In genomic region chr16:1215574-1216295, GRCh38 we compare ENCODE assay signal across 20 cellular contexts. TPM values are rescaled to one million over a fixed set of nuclear protein-coding genes. Genes with fewer than 3 reads are reported as not detected.
DNase-seq lines count a peak whose midpoint lies in the region; ATAC-seq and TF ChIP-seq lines count a peak whose summit lies in the region.
"Had no signal": no experiment of that assay in that cellular context is flagged by ENCODE, and none has a peak within 500 bp of the region (broad histone marks: within the 10 kb centered on the region; RNA-seq: fewer than 3 reads in every experiment).

No MANE protein-coding gene starts in this region.

- ATAC-seq in IMR-90 (ENCODE audit: low read depth) (no peak), GM21360 (IDR thresholded peaks at IDR 0.05; ENCODE audit: unreplicated experiment) (no peak)
- ATAC-seq: A549, GM23338, HCT116 had no signal

- intact Hi-C loops in IMR-90 (cut with micrococcal nuclease): no loop called here

- H3K79me1 ChIP-seq in IMR-90 (ENCODE audit: low read depth in 1 of 2, low read length in 2 of 2) (no peaks in the 10 kb centered on the region), neuronal stem cell (ENCODE audit: low read depth, low read length) (peaks cover 8% of the 10 kb centered on the region)

- H3K36me3 ChIP-seq in IMR-90 (ENCODE audit: control insufficient read depth, insufficient read depth, low read length): peaks cover 4% of the 10 kb centered on the region; the same call in 1 of the 2 replicates
- peaks cover 11 to 43% of the 10 kb centered on the region in 2 donors for H3K36me3 ChIP-seq in neuronal stem cell (replicated peaks in 1 of 2; ENCODE audit: control insufficient read depth in 2 of 2, insufficient read depth in 2 of 2, low read length in 2 of 2)

- H2BK12ac ChIP-seq in neuronal stem cell (ENCODE audit: low read length): no peak overlapping the region

- no peak overlapping the region for H2BK5ac ChIP-seq in IMR-90 (ENCODE audit: low read depth, low read length, poor library complexity, severe bottlenecking)
- no peak overlapping the region for H2BK5ac ChIP-seq in neuronal stem cell (ENCODE audit: low read length)

- H4K20me1 ChIP-seq in IMR-90 (ENCODE audit: insufficient read depth, low read length): no peaks in the 10 kb centered on the region

- H3K14ac ChIP-seq in IMR-90 (replicated peaks; ENCODE audit: low read depth, low read length): no peak overlapping the region
- H3K14ac ChIP-seq in neuronal stem cell (ENCODE audit: low read length): peak overlapping the region; percentile 94

- H2AK5ac ChIP-seq in IMR-90 (ENCODE audit: low read depth, low read length): no peak overlapping the region
- no peak overlapping the region for H2AK5ac ChIP-seq in neuronal stem cell (ENCODE audit: low read depth, low read length)

- TF ChIP-seq CTCF in IMR-90 (conservative IDR thresholded peaks at IDR 0.05; ENCODE audit: low read depth, low read length): no peak

- H3K9ac ChIP-seq in IMR-90 (ENCODE audit: low read depth, low read length) (no peak overlapping the region), neuronal stem cell (ENCODE audit: low read depth, low read length, poor library complexity) (no peak overlapping the region)
- H3K9ac ChIP-seq: BLaER1 treated with 17β-estradiol and CSF1 and Interleukin-3, amounts not matched to agents 10 nM and 100 nM had no signal

- WGBS in IMR-90 (ENCODE audit: extremely low coverage in 2 of 2, insufficient read length in 1 of 2), 2 experiments: 57% methylated on average over 7 of the region's 32 CpGs; no CpG with 5 or more reads in 1 of the 2 experiments
- WGBS in neuronal stem cell (ENCODE audit: extremely low coverage in 2 of 2, insufficient read length in 2 of 2, insufficient replicate concordance in 1 of 2), 2 donors: no CpG with 5 or more reads among the region's 32 CpGs

- H2BK15ac ChIP-seq in IMR-90 (ENCODE audit: low read depth, low read length) (no peak overlapping the region), neuronal stem cell (ENCODE audit: low read length) (no peak overlapping the region)

- no peak overlapping the region for H4K91ac ChIP-seq in IMR-90 (ENCODE audit: insufficient read depth, low read depth, low read length)
- no peak overlapping the region for H4K91ac ChIP-seq in neuronal stem cell (ENCODE audit: low read depth, low read length, poor library complexity)

- DNase-seq in NCI-H524 (lab: John Stamatoyannopoulos, UW): peak; percentile 50 to 57
- DNase-seq in NCI-H524 treated with DMSO at 0.1 percent for 48 hours (lab: John Stamatoyannopoulos, UW): no peak
- no peak for DNase-seq in IMR-90
- DNase-seq in neuronal stem cell (ENCODE audit: low spot score): no peak
- no peak for DNase-seq in NCI-H2171 (lab: John Stamatoyannopoulos, UW)
- no peak for DNase-seq in T-helper 2 cell
- DNase-seq: CD8-positive, alpha-beta memory T cell; COR-L47; DMS 273 treated with DMSO at 0.1 percent for 48 hours; GDM1 had no signal

- peak overlapping the region; percentile 51 for H2AFZ ChIP-seq in IMR-90 (replicated peaks; ENCODE audit: low read length, poor library complexity)
- H2AFZ ChIP-seq in neuronal stem cell (ENCODE audit: low read length): no peak overlapping the region
- H2AFZ ChIP-seq: GM23338 had no signal

- CTCF ChIA-PET in IMR-90 (lab: Yijun Ruan, JAX): no interaction called here

- H2BK120ac ChIP-seq in IMR-90 (ENCODE audit: low read depth, low read length) (no peak overlapping the region), neuronal stem cell (ENCODE audit: low read depth, low read length) (no peak overlapping the region)

- H3K18ac ChIP-seq in IMR-90 (ENCODE audit: low read depth, low read length): no peak overlapping the region
- H3K18ac ChIP-seq in neuronal stem cell (ENCODE audit: low read length): peak overlapping the region; percentile 28

- BruUV-seq in IMR-90 (replicated peaks; lab: Mats Ljungman, UMichigan): no TSS peak

- H3K56ac ChIP-seq in IMR-90 (ENCODE audit: extremely low read depth, insufficient read depth, low read length): no peak overlapping the region

- no peak for TF ChIP-seq POLR2A in IMR-90 (IDR thresholded peaks at IDR 0.05; ENCODE audit: low read depth, low read length)

- no peak overlapping the region for H4K5ac ChIP-seq in IMR-90 (ENCODE audit: low read depth, low read length)

- no peak overlapping the region for H2BK20ac ChIP-seq in IMR-90 (ENCODE audit: low read depth, low read length)

- H4K8ac ChIP-seq in IMR-90 (ENCODE audit: low read depth in 2 of 2, low read length in 2 of 2) (no peak overlapping the region), neuronal stem cell (ENCODE audit: low read depth, low read length) (no peak overlapping the region)

- no peak for TF ChIP-seq RAD21 in IMR-90 (IDR thresholded peaks at IDR 0.05; ENCODE audit: low read length)

- no peak overlapping the region for H2AK9ac ChIP-seq in IMR-90 (replicated peaks; ENCODE audit: low read depth, low read length, poor library complexity)

- no peak overlapping the region for H3K23ac ChIP-seq in IMR-90 (ENCODE audit: low read depth, low read length)
- H3K23ac ChIP-seq in neuronal stem cell (ENCODE audit: low read depth, low read length, poor library complexity): peak overlapping the region; percentile 85

- H3K9me3 ChIP-seq in IMR-90 (ENCODE audit: control insufficient read depth, insufficient read depth, low read length) (no peaks in the 10 kb centered on the region), neuronal stem cell (replicated peaks in 1 of 2; ENCODE audit: control insufficient read depth in 2 of 2, insufficient read depth in 1 of 2, low read depth in 1 of 2, low read length in 2 of 2) (peaks cover 0 to 2% of the 10 kb centered on the region in 2 donors)
- H3K9me3 ChIP-seq: A549; BLaER1 treated with 17β-estradiol and CSF1 and Interleukin-3, amounts not matched to agents 10 nM and 100 nM had no signal

- H3K27ac ChIP-seq in IMR-90 (ENCODE audit: insufficient read depth, low read length): no peak overlapping the region
- H3K27ac ChIP-seq in neuronal stem cell (replicated peaks; ENCODE audit: low read length): no peak overlapping the region
- H3K27ac ChIP-seq: 22Rv1; A549; BLaER1 treated with 17β-estradiol and CSF1 and Interleukin-3, amounts not matched to agents 10 nM and 100 nM; HL-60 had no signal

- H3K4ac ChIP-seq in IMR-90 (ENCODE audit: low read depth, low read length): no peak overlapping the region
- H3K4ac ChIP-seq in neuronal stem cell (ENCODE audit: low read length): peak overlapping the region; percentile 11

- in situ Hi-C loops in IMR-90 (cut with MboI; ENCODE audit: low sequenced_read_pairs): loop anchor here (25.0 kb wide), 1 partner anchor 403 kb away; the partner anchor contains the start of gene GNG13

- H3K4me2 ChIP-seq in IMR-90 (ENCODE audit: low read depth, low read length) (no peak overlapping the region), neuronal stem cell (ENCODE audit: insufficient read depth, low read length, poor library complexity, severe bottlenecking) (no peak overlapping the region)
- H3K4me2 ChIP-seq: A549, GM23338 had no signal

- H3K4me1 ChIP-seq in IMR-90 (ENCODE audit: control insufficient read depth, insufficient read depth, low read length): no peaks in the 10 kb centered on the region
- H3K4me1 ChIP-seq in neuronal stem cell (ENCODE audit: control insufficient read depth in 2 of 2, insufficient read depth in 1 of 2, low read depth in 1 of 2, low read length in 2 of 2): no peaks in the 10 kb centered on the region
- H3K4me1 ChIP-seq: A549 had no signal

- H3K9me1 ChIP-seq in IMR-90 (ENCODE audit: insufficient read depth, low read length): no peaks in the 10 kb centered on the region

- no peaks in the 10 kb centered on the region for H3K27me3 ChIP-seq in IMR-90 (ENCODE audit: control insufficient read depth, insufficient read depth, low read length)
- no peaks in the 10 kb centered on the region for H3K27me3 ChIP-seq in neuronal stem cell (ENCODE audit: control insufficient read depth in 3 of 3, insufficient read depth in 3 of 3, low read depth in 1 of 3, low read length in 3 of 3)
- H3K27me3 ChIP-seq: BLaER1 treated with 17β-estradiol and CSF1 and Interleukin-3, amounts not matched to agents 10 nM and 100 nM had no signal

- dilution Hi-C loops in IMR-90 (cut with HindIII; ENCODE audit: low sequenced_read_pairs, unreplicated experiment): no loop called here

- POLR2A ChIA-PET in IMR-90 (lab: Charles Lee; ENCODE audit: unreplicated experiment): no interaction called here

- H3K4me3 ChIP-seq in IMR-90 (ENCODE audit: insufficient read depth, low read depth, low read length): no peak overlapping the region
- no peak overlapping the region for H3K4me3 ChIP-seq in neuronal stem cell (ENCODE audit: low read length in 2 of 2)
- H3K4me3 ChIP-seq: A549; BLaER1 treated with 17β-estradiol and CSF1 and Interleukin-3, amounts not matched to agents 10 nM and 100 nM; GM23338; K562 had no signal

TF ChIP-seq in IMR-90, 13 proteins besides CTCF, POLR2A, EP300 and RAD21 (continues in another document):
- TF ChIP-seq NFE2L2 (IDR thresholded peaks at IDR 0.05; ENCODE audit: low read depth, low read length): no peak
- TF ChIP-seq CEBPB (IDR thresholded peaks at IDR 0.05; ENCODE audit: low read depth, low read length): no peak
- no peak for TF ChIP-seq SMC3 (IDR thresholded peaks at IDR 0.05; ENCODE audit: low read depth, low read length)
- no peak for TF ChIP-seq MAFK (IDR thresholded peaks at IDR 0.05; ENCODE audit: low read depth, low read length)
- TF ChIP-seq CHD1 (IDR thresholded peaks at IDR 0.05; ENCODE audit: low read depth, low read length): no peak

RNA-seq across cellular contexts. Expression of gene TPSG1, which starts 9.3 kb away (rescaled TPM):
- total RNA-seq in IMR-90 (2012; rRNA removed): not detected in 2 replicates
- not detected in 2 replicates for polyA plus RNA-seq in IMR-90 (2012; rRNA removed)
- not detected in 2 replicates for polyA plus RNA-seq in IMR-90 (2012; cell fraction: cytosol; rRNA removed)
- not detected in 2 replicates for polyA plus RNA-seq in IMR-90 (2012; cell fraction: nucleus; rRNA removed; ENCODE audit: low replicate concordance)
- polyA plus RNA-seq in neuronal stem cell (2013, experiment 1 of 2): not detected
- not detected for polyA plus RNA-seq in neuronal stem cell (2013, experiment 2 of 2)
- total RNA-seq: CD8-positive, alpha-beta memory T cell; GM23338; HT1080; K562 had no signal
- polyA plus RNA-seq: A549; CD8-positive, alpha-beta memory T cell; K562 had no signal

RNA-seq across cellular contexts. Expression of gene TPSB2, which starts 14.2 kb away (rescaled TPM):
- total RNA-seq in IMR-90 (2012; rRNA removed): not detected in 2 replicates
- polyA plus RNA-seq in IMR-90 (2012; rRNA removed): not detected in 2 replicates
- not detected in 2 replicates for polyA plus RNA-seq in IMR-90 (2012; cell fraction: cytosol; rRNA removed)
- not detected in 2 replicates for polyA plus RNA-seq in IMR-90 (2012; cell fraction: nucleus; rRNA removed; ENCODE audit: low replicate concordance)
- polyA plus RNA-seq in neuronal stem cell (2013, experiment 1 of 2): not detected
- polyA plus RNA-seq in neuronal stem cell (2013, experiment 2 of 2): not detected
- total RNA-seq: CD8-positive, alpha-beta memory T cell; Daoy; GM23338; HT1080 had no signal
- polyA plus RNA-seq: A549; CD8-positive, alpha-beta memory T cell; K562 had no signal

RNA-seq across cellular contexts. Expression of gene TPSAB1, which starts 24.8 kb away (rescaled TPM):
- total RNA-seq in IMR-90 (2012; rRNA removed): not detected in 2 replicates
- polyA plus RNA-seq in IMR-90 (2012; rRNA removed): not detected in 2 replicates
- polyA plus RNA-seq in IMR-90 (2012; cell fraction: cytosol; rRNA removed): not detected in 2 replicates
- polyA plus RNA-seq in IMR-90 (2012; cell fraction: nucleus; rRNA removed; ENCODE audit: low replicate concordance): not detected in 2 replicates
- polyA plus RNA-seq in neuronal stem cell (2013, experiment 1 of 2): not detected
- polyA plus RNA-seq in neuronal stem cell (2013, experiment 2 of 2): not detected
- total RNA-seq: CD8-positive, alpha-beta memory T cell; Daoy; GM23338; HT1080; K562 had no signal
- polyA plus RNA-seq: A549; CD8-positive, alpha-beta memory T cell; GM23338; K562 had no signal

RNA-seq across cellular contexts. Expression of gene TPSD1, which starts 40.1 kb away (rescaled TPM):
- not detected in 2 replicates for total RNA-seq in IMR-90 (2012; rRNA removed)
- not detected in 2 replicates for polyA plus RNA-seq in IMR-90 (2012; rRNA removed)
- polyA plus RNA-seq in IMR-90 (2012; cell fraction: cytosol; rRNA removed): not detected in 2 replicates
- polyA plus RNA-seq in IMR-90 (2012; cell fraction: nucleus; rRNA removed; ENCODE audit: low replicate concordance): not detected in 2 replicates
- polyA plus RNA-seq in neuronal stem cell (2013, experiment 1 of 2): 0.06 TPM
- polyA plus RNA-seq in neuronal stem cell (2013, experiment 2 of 2): not detected
- total RNA-seq: CD8-positive, alpha-beta memory T cell; Daoy; HT1080; K562 had no signal
- polyA plus RNA-seq: A549; CD8-positive, alpha-beta memory T cell; GM23338; K562 had no signal

Comparison
In these comparisons a context has a peak if more than half of its experiments do, and no peak if none do; other contexts are left out.
1. DNase-seq: peak in NCI-H524 (2 of 2); none in NCI-H524 treated with DMSO at 0.1 percent for 48 hours (single experiment), IMR-90 (single experiment), neuronal stem cell (single experiment), NCI-H2171 (single experiment) and T-helper 2 cell (0 of 5).